1 cellular context compared by ENCODE assay signal in the genomic region with DNA sequence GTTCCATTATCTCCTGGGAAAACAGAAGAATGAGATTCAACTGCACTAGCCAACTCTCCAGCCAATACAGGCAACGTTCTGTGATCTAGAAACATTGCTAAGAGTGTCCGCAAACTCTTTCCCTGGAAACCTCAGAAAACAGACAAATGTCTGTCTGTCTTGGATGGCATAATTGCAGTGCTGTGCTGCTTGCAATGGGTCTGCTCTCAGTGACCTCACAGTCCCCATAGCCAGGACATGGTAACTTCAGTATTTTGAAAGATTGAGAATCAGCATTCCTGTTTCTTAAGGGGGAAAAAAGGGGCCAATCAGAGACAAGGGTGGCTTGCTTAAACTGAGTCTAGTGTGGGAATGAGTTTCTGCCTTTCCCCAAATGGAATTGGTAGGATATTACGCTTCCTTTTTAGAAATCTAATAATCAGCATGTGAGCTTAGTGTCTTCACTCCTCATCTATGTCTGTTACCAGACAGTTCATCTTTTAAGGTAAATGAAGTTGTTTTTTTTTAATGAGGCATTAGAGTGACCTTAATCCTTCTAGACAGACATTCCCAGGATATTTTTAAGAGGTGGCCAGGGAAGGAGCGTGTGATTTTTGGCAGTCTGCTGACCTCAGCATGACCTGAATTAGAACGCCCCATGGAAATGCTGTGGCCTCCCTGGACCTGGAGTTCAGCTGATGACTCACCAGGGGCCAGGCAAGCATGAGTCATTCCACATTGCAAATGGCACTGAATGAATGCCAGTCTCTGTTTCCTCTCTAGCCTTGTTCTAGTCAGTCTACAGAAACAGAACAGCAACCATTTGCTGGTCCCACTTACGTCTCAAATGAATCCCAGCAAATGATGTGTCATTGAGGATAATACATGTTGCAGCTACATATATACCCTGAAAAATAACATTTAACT.
TF ChIP-seq lines count a peak whose summit lies in the region.

No MANE protein-coding gene starts in this region.

TF ChIP-seq in SK-N-SH, 30 proteins besides CTCF, POLR2A, EP300 and RAD21 (continued from another document):
- TF ChIP-seq, protein P1, sequence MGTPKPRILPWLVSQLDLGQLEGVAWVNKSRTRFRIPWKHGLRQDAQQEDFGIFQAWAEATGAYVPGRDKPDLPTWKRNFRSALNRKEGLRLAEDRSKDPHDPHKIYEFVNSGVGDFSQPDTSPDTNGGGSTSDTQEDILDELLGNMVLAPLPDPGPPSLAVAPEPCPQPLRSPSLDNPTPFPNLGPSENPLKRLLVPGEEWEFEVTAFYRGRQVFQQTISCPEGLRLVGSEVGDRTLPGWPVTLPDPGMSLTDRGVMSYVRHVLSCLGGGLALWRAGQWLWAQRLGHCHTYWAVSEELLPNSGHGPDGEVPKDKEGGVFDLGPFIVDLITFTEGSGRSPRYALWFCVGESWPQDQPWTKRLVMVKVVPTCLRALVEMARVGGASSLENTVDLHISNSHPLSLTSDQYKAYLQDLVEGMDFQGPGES (IDR thresholded peaks at IDR 0.05; ENCODE audit: low read depth, low read length) = no peak
- TF ChIP-seq, protein P2, sequence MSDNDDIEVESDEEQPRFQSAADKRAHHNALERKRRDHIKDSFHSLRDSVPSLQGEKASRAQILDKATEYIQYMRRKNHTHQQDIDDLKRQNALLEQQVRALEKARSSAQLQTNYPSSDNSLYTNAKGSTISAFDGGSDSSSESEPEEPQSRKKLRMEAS (IDR thresholded peaks at IDR 0.05; ENCODE audit: low read depth) = peak; percentile 56; the same call in 1 of the 2 replicates
- TF ChIP-seq FOXM1 (IDR thresholded peaks at IDR 0.05; ENCODE audit: low read depth) (no peak), NRF1 (IDR thresholded peaks at IDR 0.05; ENCODE audit: low read depth, low read length) (no peak), FOXJ3 (CRISPR knock-in tag; IDR thresholded peaks at IDR 0.05) (no peak), ELF1 (IDR thresholded peaks at IDR 0.05) (no peak), SIN3A (IDR thresholded peaks at IDR 0.05; ENCODE audit: borderline replicate concordance, low read depth, low read length) (no peak), YY1 (IDR thresholded peaks at IDR 0.05; ENCODE audit: low read depth) (peak; percentile 73; the same call in 1 of the 2 replicates), GABPA (IDR thresholded peaks at IDR 0.05; ENCODE audit: low read depth) (no peak), JUND (IDR thresholded peaks at IDR 0.05) (peak; percentile 100), GATA2 (CRISPR knock-in tag; IDR thresholded peaks at IDR 0.05) (no peak), SMC3 (IDR thresholded peaks at IDR 0.05; ENCODE audit: low read depth, low read length) (no peak), CHD2 (IDR thresholded peaks at IDR 0.05; ENCODE audit: low read length, partially characterized antibody) (no peak), POLR2AphosphoS5 (IDR thresholded peaks at IDR 0.05; ENCODE audit: low read depth, low read length) (peak; percentile 82; the same call in 1 of the 2 replicates), RCOR1 (IDR thresholded peaks at IDR 0.05; ENCODE audit: low read length) (no peak), MEF2A (IDR thresholded peaks at IDR 0.05; ENCODE audit: borderline replicate concordance, low read depth) (peak; percentile 21; the same call in 1 of the 2 replicates), FOSL2 (IDR thresholded peaks at IDR 0.05; ENCODE audit: borderline replicate concordance, low read depth) (peak; percentile 100), TEAD4 (IDR thresholded peaks at IDR 0.05; ENCODE audit: borderline replicate concordance, insufficient read depth) (peak; percentile 74), NFIC (IDR thresholded peaks at IDR 0.05; ENCODE audit: borderline replicate concordance) (peak; percentile 82), TAF1 (IDR thresholded peaks at IDR 0.05; ENCODE audit: borderline replicate concordance, low read depth, low read length) (peak; percentile 38; the same call in 1 of the 2 replicates)
- TF ChIP-seq, protein P3, sequence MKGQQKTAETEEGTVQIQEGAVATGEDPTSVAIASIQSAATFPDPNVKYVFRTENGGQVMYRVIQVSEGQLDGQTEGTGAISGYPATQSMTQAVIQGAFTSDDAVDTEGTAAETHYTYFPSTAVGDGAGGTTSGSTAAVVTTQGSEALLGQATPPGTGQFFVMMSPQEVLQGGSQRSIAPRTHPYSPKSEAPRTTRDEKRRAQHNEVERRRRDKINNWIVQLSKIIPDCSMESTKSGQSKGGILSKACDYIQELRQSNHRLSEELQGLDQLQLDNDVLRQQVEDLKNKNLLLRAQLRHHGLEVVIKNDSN (IDR thresholded peaks at IDR 0.05; ENCODE audit: borderline replicate concordance, low read depth) = no peak
- TF ChIP-seq, protein P4, sequence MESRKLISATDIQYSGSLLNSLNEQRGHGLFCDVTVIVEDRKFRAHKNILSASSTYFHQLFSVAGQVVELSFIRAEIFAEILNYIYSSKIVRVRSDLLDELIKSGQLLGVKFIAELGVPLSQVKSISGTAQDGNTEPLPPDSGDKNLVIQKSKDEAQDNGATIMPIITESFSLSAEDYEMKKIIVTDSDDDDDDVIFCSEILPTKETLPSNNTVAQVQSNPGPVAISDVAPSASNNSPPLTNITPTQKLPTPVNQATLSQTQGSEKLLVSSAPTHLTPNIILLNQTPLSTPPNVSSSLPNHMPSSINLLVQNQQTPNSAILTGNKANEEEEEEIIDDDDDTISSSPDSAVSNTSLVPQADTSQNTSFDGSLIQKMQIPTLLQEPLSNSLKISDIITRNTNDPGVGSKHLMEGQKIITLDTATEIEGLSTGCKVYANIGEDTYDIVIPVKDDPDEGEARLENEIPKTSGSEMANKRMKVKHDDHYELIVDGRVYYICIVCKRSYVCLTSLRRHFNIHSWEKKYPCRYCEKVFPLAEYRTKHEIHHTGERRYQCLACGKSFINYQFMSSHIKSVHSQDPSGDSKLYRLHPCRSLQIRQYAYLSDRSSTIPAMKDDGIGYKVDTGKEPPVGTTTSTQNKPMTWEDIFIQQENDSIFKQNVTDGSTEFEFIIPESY (IDR thresholded peaks at IDR 0.05; ENCODE audit: borderline replicate concordance, low read depth) = peak; percentile 50; the same call in 1 of the 2 replicates
- TF ChIP-seq, protein P5, sequence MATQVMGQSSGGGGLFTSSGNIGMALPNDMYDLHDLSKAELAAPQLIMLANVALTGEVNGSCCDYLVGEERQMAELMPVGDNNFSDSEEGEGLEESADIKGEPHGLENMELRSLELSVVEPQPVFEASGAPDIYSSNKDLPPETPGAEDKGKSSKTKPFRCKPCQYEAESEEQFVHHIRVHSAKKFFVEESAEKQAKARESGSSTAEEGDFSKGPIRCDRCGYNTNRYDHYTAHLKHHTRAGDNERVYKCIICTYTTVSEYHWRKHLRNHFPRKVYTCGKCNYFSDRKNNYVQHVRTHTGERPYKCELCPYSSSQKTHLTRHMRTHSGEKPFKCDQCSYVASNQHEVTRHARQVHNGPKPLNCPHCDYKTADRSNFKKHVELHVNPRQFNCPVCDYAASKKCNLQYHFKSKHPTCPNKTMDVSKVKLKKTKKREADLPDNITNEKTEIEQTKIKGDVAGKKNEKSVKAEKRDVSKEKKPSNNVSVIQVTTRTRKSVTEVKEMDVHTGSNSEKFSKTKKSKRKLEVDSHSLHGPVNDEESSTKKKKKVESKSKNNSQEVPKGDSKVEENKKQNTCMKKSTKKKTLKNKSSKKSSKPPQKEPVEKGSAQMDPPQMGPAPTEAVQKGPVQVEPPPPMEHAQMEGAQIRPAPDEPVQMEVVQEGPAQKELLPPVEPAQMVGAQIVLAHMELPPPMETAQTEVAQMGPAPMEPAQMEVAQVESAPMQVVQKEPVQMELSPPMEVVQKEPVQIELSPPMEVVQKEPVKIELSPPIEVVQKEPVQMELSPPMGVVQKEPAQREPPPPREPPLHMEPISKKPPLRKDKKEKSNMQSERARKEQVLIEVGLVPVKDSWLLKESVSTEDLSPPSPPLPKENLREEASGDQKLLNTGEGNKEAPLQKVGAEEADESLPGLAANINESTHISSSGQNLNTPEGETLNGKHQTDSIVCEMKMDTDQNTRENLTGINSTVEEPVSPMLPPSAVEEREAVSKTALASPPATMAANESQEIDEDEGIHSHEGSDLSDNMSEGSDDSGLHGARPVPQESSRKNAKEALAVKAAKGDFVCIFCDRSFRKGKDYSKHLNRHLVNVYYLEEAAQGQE (IDR thresholded peaks at IDR 0.05; ENCODE audit: low read depth, low read length) = peak; percentile 67
- TF ChIP-seq, protein P6, sequence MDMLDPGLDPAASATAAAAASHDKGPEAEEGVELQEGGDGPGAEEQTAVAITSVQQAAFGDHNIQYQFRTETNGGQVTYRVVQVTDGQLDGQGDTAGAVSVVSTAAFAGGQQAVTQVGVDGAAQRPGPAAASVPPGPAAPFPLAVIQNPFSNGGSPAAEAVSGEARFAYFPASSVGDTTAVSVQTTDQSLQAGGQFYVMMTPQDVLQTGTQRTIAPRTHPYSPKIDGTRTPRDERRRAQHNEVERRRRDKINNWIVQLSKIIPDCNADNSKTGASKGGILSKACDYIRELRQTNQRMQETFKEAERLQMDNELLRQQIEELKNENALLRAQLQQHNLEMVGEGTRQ (IDR thresholded peaks at IDR 0.05; ENCODE audit: borderline replicate concordance, low read depth, low read length) = no peak
- TF ChIP-seq, protein P7, sequence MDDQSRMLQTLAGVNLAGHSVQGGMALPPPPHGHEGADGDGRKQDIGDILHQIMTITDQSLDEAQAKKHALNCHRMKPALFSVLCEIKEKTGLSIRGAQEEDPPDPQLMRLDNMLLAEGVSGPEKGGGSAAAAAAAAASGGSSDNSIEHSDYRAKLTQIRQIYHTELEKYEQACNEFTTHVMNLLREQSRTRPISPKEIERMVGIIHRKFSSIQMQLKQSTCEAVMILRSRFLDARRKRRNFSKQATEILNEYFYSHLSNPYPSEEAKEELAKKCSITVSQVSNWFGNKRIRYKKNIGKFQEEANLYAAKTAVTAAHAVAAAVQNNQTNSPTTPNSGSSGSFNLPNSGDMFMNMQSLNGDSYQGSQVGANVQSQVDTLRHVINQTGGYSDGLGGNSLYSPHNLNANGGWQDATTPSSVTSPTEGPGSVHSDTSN (IDR thresholded peaks at IDR 0.05) = peak; percentile 79
